In the genomic region with DNA sequence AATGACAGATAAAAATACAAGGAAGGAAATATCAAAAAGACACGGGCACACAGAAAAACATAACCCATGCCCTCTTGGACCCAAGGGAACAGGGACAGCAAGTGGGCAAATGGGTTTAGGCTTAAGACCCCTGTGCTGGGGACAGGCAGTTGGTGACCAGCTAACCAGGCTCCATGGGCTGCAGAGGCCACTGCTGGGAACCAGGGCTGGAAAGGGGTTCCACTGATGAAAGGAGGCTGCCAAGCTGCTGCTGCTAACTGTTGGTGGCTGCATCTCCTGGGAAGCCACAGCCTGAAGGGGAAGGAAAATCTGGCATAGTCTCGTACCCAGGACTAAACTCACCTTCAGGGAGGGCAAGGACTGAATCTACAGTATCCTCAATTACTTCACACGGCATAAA, we compare ENCODE assay signal across 21 cellular contexts.
"Had no signal": no experiment of that assay in that cellular context is flagged by ENCODE, and none has a peak within 500 bp of the region (broad histone marks: within the 10 kb centered on the region; RNA-seq: fewer than 3 reads in every experiment).

No MANE protein-coding gene starts in this region.

- H3K27me3 ChIP-seq: esophagus squamous epithelium, gastrocnemius medialis, left lung had no signal

- H3K4me3 ChIP-seq: coronary artery, dorsolateral prefrontal cortex, esophagus squamous epithelium, gastrocnemius medialis, heart right ventricle, left lung, lower lobe of right lung had no signal

- ATAC-seq: effector memory CD8-positive, alpha-beta T cell; gastrocnemius medialis; heart right ventricle; left cardiac atrium; left lung; left ventricle myocardium superior; lower lobe of right lung had no signal

- H3K36me3 Mint-ChIP-seq: memory B cell had no signal

- H3K36me3 ChIP-seq: esophagus squamous epithelium, gastrocnemius medialis, heart right ventricle, left lung, lower lobe of right lung had no signal

- H3K27ac ChIP-seq: coronary artery, dorsolateral prefrontal cortex, esophagus squamous epithelium, gastrocnemius medialis, heart right ventricle, left lung, lower lobe of right lung had no signal

- H3K4me1 Mint-ChIP-seq: endodermal cell, memory B cell had no signal

- DNase-seq: dermis blood vessel endothelial cell; dorsolateral prefrontal cortex; effector CD8-positive, alpha-beta T cell; effector memory CD8-positive, alpha-beta T cell; endodermal cell; esophagus squamous epithelium; foreskin fibroblast; foreskin melanocyte; gastrocnemius medialis; glutamatergic neuron; heart right ventricle; hippocampal formation; left cardiac atrium; left lung; left ventricle myocardium superior; lower lobe of right lung; mammary epithelial cell; mesendoderm; midbrain had no signal

- H3K27me3 Mint-ChIP-seq: effector memory CD8-positive, alpha-beta T cell had no signal

- H3K27ac Mint-ChIP-seq: effector memory CD8-positive, alpha-beta T cell; endodermal cell; memory B cell had no signal

- H3K4me1 ChIP-seq: esophagus squamous epithelium, gastrocnemius medialis, heart right ventricle, left lung, lower lobe of right lung had no signal

- H3K9me3 ChIP-seq: gastrocnemius medialis, lower lobe of right lung had no signal

- H3K9me3 Mint-ChIP-seq: endodermal cell had no signal

- H3K4me3 Mint-ChIP-seq: effector memory CD8-positive, alpha-beta T cell; endodermal cell; memory B cell had no signal
